Comparison of ENCODE assay signal across 16 cellular contexts in genomic region chr2:69100220-69100723, GRCh38.
DNase-seq lines count a peak whose midpoint lies in the region; TF ChIP-seq lines count a peak whose summit lies in the region.
"Had no signal": no experiment of that assay in that cellular context is flagged by ENCODE, and none has a peak within 500 bp of the region (broad histone marks: within the 10 kb centered on the region; RNA-seq: fewer than 3 reads in every experiment).

No MANE protein-coding gene starts in this region.

- peak; percentile 77 for DNase-seq in NB4 (ENCODE audit: low read depth)
- DNase-seq in dorsolateral prefrontal cortex, result peak in 2 of 10 donors; percentile 4 to 27
- DNase-seq in iris pigment epithelial cell (ENCODE audit: low read depth), result peak; percentile 61
- DNase-seq in stomach, result no peak
- no peak for DNase-seq in Karpas-422
- DNase-seq in activated CD4-positive, CD25-positive, alpha-beta regulatory T cell (lab: John Stamatoyannopoulos, UW), result no peak
- no peak for DNase-seq in SKM-1 treated with dmso at 0.1 percent for 144 hours (lab: John Stamatoyannopoulos, UW; ENCODE audit: unreplicated experiment)
- no peak for DNase-seq in islet precursor cell
- DNase-seq: activated B cell treated with CpG ODN at 0.5 μM for 24 hours; activated CD8-positive, alpha-beta memory T cell treated with anti-CD3 and anti-CD28 coated beads, Interleukin-2, amount 50 U/mL, for 4 hours; CD4-positive, alpha-beta memory T cell; cerebellar nuclear complex; NCI-H1048; NCI-H345; stimulated activated CD4-positive, alpha-beta T cell treated with anti-CD3 and anti-CD28 coated beads, Interleukin-4, amount 100 ng/mL, for 1 hour; SW 1271 had no signal

- H3K9ac ChIP-seq in Karpas-422 (ENCODE audit: low read length), result no peak overlapping the region

- no peaks in the 10 kb centered on the region for H3K79me2 ChIP-seq in Karpas-422 (ENCODE audit: low read length)

- peaks cover 0 to 14% (median 1%) of the 10 kb centered on the region in 4 donors for H3K4me1 ChIP-seq in stomach
- no peaks in the 10 kb centered on the region for H3K4me1 ChIP-seq in Karpas-422 (ENCODE audit: low read length)

- no peaks in the 10 kb centered on the region for H4K20me1 ChIP-seq in Karpas-422 (ENCODE audit: insufficient read depth, low read depth, low read length)

- H3K9me3 ChIP-seq in stomach (no peaks in the 10 kb centered on the region), Karpas-422 (ENCODE audit: low read length) (no peaks in the 10 kb centered on the region)

- H3K27me3 ChIP-seq in dorsolateral prefrontal cortex (no peaks in the 10 kb centered on the region), stomach (no peaks in the 10 kb centered on the region), Karpas-422 (ENCODE audit: low read length) (no peaks in the 10 kb centered on the region)

- TF ChIP-seq POLR2A in NB4 (IDR thresholded peaks at IDR 0.05; ENCODE audit: extremely low read depth, insufficient read length) (no peak), stomach (IDR thresholded peaks at IDR 0.05) (no peak)

- intact Hi-C loops in dorsolateral prefrontal cortex (cut with DNase I), result no loop called here
- intact Hi-C loops in stomach (cut with DNase I; ENCODE audit: low total_unique reads), result no loop called here

- H3K27ac ChIP-seq in dorsolateral prefrontal cortex (peak overlapping the region in 48 of 59 donors; percentile 0 to 76 (median 52)), stomach (peak overlapping the region in 4 of 5 donors; percentile 2 to 36 (median 10)), Karpas-422 (ENCODE audit: low read length) (no peak overlapping the region)

- WGBS in stomach, 5 donors, result 61 to 79% (median 77%) methylated on average over 4 of the region's 4 CpGs

- H3K9me2 ChIP-seq in Karpas-422 (replicated peaks; ENCODE audit: insufficient read depth, low read length), result no peaks in the 10 kb centered on the region

- no peak overlapping the region for H3K4me2 ChIP-seq in Karpas-422 (ENCODE audit: low read depth, low read length, poor library complexity, severe bottlenecking)

- H3K4me3 ChIP-seq in NB4 (ENCODE audit: low read depth, low read length) (no peak overlapping the region), dorsolateral prefrontal cortex (no peak overlapping the region), stomach (no peak overlapping the region), Karpas-422 (ENCODE audit: low read length) (no peak overlapping the region)

- no peak for TF ChIP-seq EP300 in stomach (IDR thresholded peaks at IDR 0.05)

- no peak overlapping the region for H2AFZ ChIP-seq in Karpas-422 (ENCODE audit: low read length)

- peaks cover 5 to 20% (median 14%) of the 10 kb centered on the region in 4 donors for H3K36me3 ChIP-seq in stomach
- no peaks in the 10 kb centered on the region for H3K36me3 ChIP-seq in Karpas-422 (ENCODE audit: insufficient read depth, low read length)

- TF ChIP-seq CTCF in NB4 (IDR thresholded peaks at IDR 0.05; ENCODE audit: low read depth, low read length), result no peak
- no peak for TF ChIP-seq CTCF in dorsolateral prefrontal cortex (IDR thresholded peaks at IDR 0.05 in 54 of 56, conservative IDR thresholded peaks at IDR 0.05 in 2 of 56; ENCODE audit: low read depth in 1 of 56, partially characterized antibody in 56 of 56)
- no peak for TF ChIP-seq CTCF in stomach (IDR thresholded peaks at IDR 0.05)

Comparison
In these comparisons a context has a peak if more than half of its experiments do, and no peak if none do; other contexts are left out.
1. DNase-seq: peak in NB4 (single experiment) and iris pigment epithelial cell (single experiment); none in stomach (single experiment), Karpas-422 (single experiment), activated CD4-positive, CD25-positive, alpha-beta regulatory T cell (0 of 4), SKM-1 treated with dmso at 0.1 percent for 144 hours (single experiment) and islet precursor cell (single experiment).